ENCODE assay signal across 15 cellular contexts in genomic region chr18:2970344-2970743, GRCh38. TPM values are rescaled to one million over a fixed set of nuclear protein-coding genes. Genes with fewer than 3 reads are reported as not detected.
DNase-seq lines count a peak whose midpoint lies in the region; ATAC-seq and TF ChIP-seq lines count a peak whose summit lies in the region.
"Had no signal": no experiment of that assay in that cellular context is flagged by ENCODE, and none has a peak within 500 bp of the region (broad histone marks: within the 10 kb centered on the region; RNA-seq: fewer than 3 reads in every experiment).

No MANE protein-coding gene starts in this region.

- peaks cover 13% of the 10 kb centered on the region for H3K36me3 Mint-ChIP-seq in T-helper 1 cell treated with Interleukin-12 subunit alpha and Interleukin-12 subunit beta and Interleukin-4 antibody, amounts not matched to agents 30 μg/mL and 1 μg/mL, for 36 hours (ENCODE audit: low read depth)
- peaks cover 24 to 43% of the 10 kb centered on the region in 2 donors for H3K36me3 Mint-ChIP-seq in activated naive CD4-positive, alpha-beta T cell treated with anti-CD3 and anti-CD28 coated beads, Interleukin-2, amount 50 U/mL, for 72 hours

- no peaks in the 10 kb centered on the region for H3K27me3 ChIP-seq in right lobe of liver
- H3K27me3 ChIP-seq: right atrium auricular region had no signal

- no peaks in the 10 kb centered on the region for H3K36me3 ChIP-seq in right lobe of liver
- H3K36me3 ChIP-seq: right atrium auricular region had no signal

- no peaks in the 10 kb centered on the region for H3K9me3 Mint-ChIP-seq in T-helper 1 cell treated with Interleukin-12 subunit alpha and Interleukin-12 subunit beta and Interleukin-4 antibody, amounts not matched to agents 30 μg/mL and 1 μg/mL, for 36 hours
- no peaks in the 10 kb centered on the region for H3K9me3 Mint-ChIP-seq in activated naive CD4-positive, alpha-beta T cell treated with anti-CD3 and anti-CD28 coated beads, Interleukin-2, amount 50 U/mL, for 72 hours
- no peaks in the 10 kb centered on the region for H3K9me3 Mint-ChIP-seq in stimulated activated naive CD8-positive, alpha-beta T cell treated with anti-CD3 and anti-CD28 coated beads, Interleukin-15, amount 100 ng/mL, for 72 hours

- peaks cover 70% of the 10 kb centered on the region for H3K4me1 Mint-ChIP-seq in T-helper 1 cell treated with Interleukin-12 subunit alpha and Interleukin-12 subunit beta and Interleukin-4 antibody, amounts not matched to agents 30 μg/mL and 1 μg/mL, for 36 hours (ENCODE audit: low read depth)
- peaks cover 93% of the 10 kb centered on the region for H3K4me1 Mint-ChIP-seq in stimulated activated naive CD8-positive, alpha-beta T cell treated with anti-CD3 and anti-CD28 coated beads, Interleukin-15, amount 100 ng/mL, for 72 hours

- peak overlapping the region; percentile 70 to 87 (median 83) for H3K27ac ChIP-seq in right lobe of liver
- H3K27ac ChIP-seq: 22Rv1, VCaP had no signal

- DNase-seq in T-helper 1 cell (no peak), right lobe of liver (peak in 2 of 3 donors; percentile 70 to 81), NCI-H774 (lab: John Stamatoyannopoulos, UW) (no peak), sciatic nerve (ENCODE audit: low spot score) (no peak), AG20443 (ENCODE audit: low spot score) (no peak)
- no peak for DNase-seq in activated naive CD4-positive, alpha-beta T cell treated with anti-CD3 and anti-CD28 coated beads, Interleukin-2, amount 50 U/mL, for 72 hours (ENCODE audit: low spot score in 2 of 2)
- DNase-seq in stimulated activated naive CD8-positive, alpha-beta T cell treated with anti-CD3 and anti-CD28 coated beads, Interleukin-15, amount 100 ng/mL, for 72 hours = no peak
- DNase-seq: activated gamma-delta T cell; central memory CD4-positive, alpha-beta T cell; NCI-H1436 treated with DMSO at 0.1 percent for 48 hours; NCI-H524 treated with DMSO at 0.1 percent for 48 hours had no signal

- TF ChIP-seq CTCF in right lobe of liver (IDR thresholded peaks at IDR 0.05) = no peak

- no CpG with 5 or more reads among the region's 3 CpGs for WGBS in right lobe of liver (ENCODE audit: insufficient coverage, low coverage, low lambda C conversion rate, missing lambda C conversion rate)

- no peaks in the 10 kb centered on the region for H3K9me3 ChIP-seq in right lobe of liver
- H3K9me3 ChIP-seq: right atrium auricular region had no signal

- intact Hi-C loops in right lobe of liver (cut with DNase I) (no loop called here), sciatic nerve (cut with DNase I) (no loop called here)

- no peak for ATAC-seq in activated naive CD4-positive, alpha-beta T cell treated with anti-CD3 and anti-CD28 coated beads, Interleukin-2, amount 50 U/mL, for 72 hours
- ATAC-seq in right lobe of liver (peak; percentile 61 to 76 (median 72)), sciatic nerve (no peak)
- ATAC-seq in stimulated activated naive CD8-positive, alpha-beta T cell treated with anti-CD3 and anti-CD28 coated beads, Interleukin-15, amount 100 ng/mL, for 72 hours = no peak

- H3K4me1 ChIP-seq in right lobe of liver = peaks cover 0 to 75% (median 37%) of the 10 kb centered on the region in 4 donors

- TF ChIP-seq POLR2A in right lobe of liver (IDR thresholded peaks at IDR 0.05) = no peak

- no peak overlapping the region for H3K4me3 ChIP-seq in right lobe of liver

- no peak overlapping the region for H3K4me3 Mint-ChIP-seq in T-helper 1 cell treated with Interleukin-12 subunit alpha and Interleukin-12 subunit beta and Interleukin-4 antibody, amounts not matched to agents 30 μg/mL and 1 μg/mL, for 36 hours
- H3K4me3 Mint-ChIP-seq in stimulated activated naive CD8-positive, alpha-beta T cell treated with anti-CD3 and anti-CD28 coated beads, Interleukin-15, amount 100 ng/mL, for 72 hours = peak overlapping the region; percentile 40 to 84

- H3K27me3 Mint-ChIP-seq in T-helper 1 cell treated with Interleukin-12 subunit alpha and Interleukin-12 subunit beta and Interleukin-4 antibody, amounts not matched to agents 30 μg/mL and 1 μg/mL, for 36 hours (ENCODE audit: low read depth) = no peaks in the 10 kb centered on the region
- H3K27me3 Mint-ChIP-seq in stimulated activated naive CD8-positive, alpha-beta T cell treated with anti-CD3 and anti-CD28 coated beads, Interleukin-15, amount 100 ng/mL, for 72 hours = no peaks in the 10 kb centered on the region

- peak overlapping the region; percentile 64 for H3K27ac Mint-ChIP-seq in T-helper 1 cell treated with Interleukin-12 subunit alpha and Interleukin-12 subunit beta and Interleukin-4 antibody, amounts not matched to agents 30 μg/mL and 1 μg/mL, for 36 hours
- H3K27ac Mint-ChIP-seq in activated naive CD4-positive, alpha-beta T cell treated with anti-CD3 and anti-CD28 coated beads, Interleukin-2, amount 50 U/mL, for 72 hours = peak overlapping the region; percentile 97 to 98
- H3K27ac Mint-ChIP-seq in stimulated activated naive CD8-positive, alpha-beta T cell treated with anti-CD3 and anti-CD28 coated beads, Interleukin-15, amount 100 ng/mL, for 72 hours = peak overlapping the region; percentile 73 to 80

RNA-seq across cellular contexts. Expression of gene LPIN2, which starts 42.6 kb away (rescaled TPM):
- total RNA-seq in activated naive CD4-positive, alpha-beta T cell treated with anti-CD3 and anti-CD28 coated beads, Interleukin-2, amount 50 U/mL, for 72 hours = 100 to 1,000 TPM in 1 of 2 donors, 10 to 100 TPM in 1; 66.0 to 113 TPM
- total RNA-seq in right lobe of liver (100 to 1,000 TPM in 5 of 6 experiments, 10 to 100 TPM in 1; 64.9 to 175 (median 150) TPM), sciatic nerve (40.3 TPM)

Comparison
In these comparisons a context has a peak if more than half of its experiments do, and no peak if none do; other contexts are left out.
1. DNase-seq: peak in right lobe of liver (2 of 3); none in T-helper 1 cell (0 of 5), activated naive CD4-positive, alpha-beta T cell treated with anti-CD3 and anti-CD28 coated beads, Interleukin-2, amount 50 U/mL, for 72 hours (0 of 2), stimulated activated naive CD8-positive, alpha-beta T cell treated with anti-CD3 and anti-CD28 coated beads, Interleukin-15, amount 100 ng/mL, for 72 hours (0 of 2), NCI-H774 (single experiment), sciatic nerve (single experiment) and AG20443 (single experiment).
2. ATAC-seq: peak in right lobe of liver (4 of 4); none in activated naive CD4-positive, alpha-beta T cell treated with anti-CD3 and anti-CD28 coated beads, Interleukin-2, amount 50 U/mL, for 72 hours (0 of 2), stimulated activated naive CD8-positive, alpha-beta T cell treated with anti-CD3 and anti-CD28 coated beads, Interleukin-15, amount 100 ng/mL, for 72 hours (single experiment) and sciatic nerve (single experiment).
3. Peak in every context shown above with its lines, with median percentiles within 50 percentile points of each other: H3K27ac Mint-ChIP-seq.